ENCODE assay signal across 12 cellular contexts in genomic region chrX:102546818-102547493, GRCh38. TPM values are rescaled to one million over a fixed set of nuclear protein-coding genes. Genes with fewer than 3 reads are reported as not detected.
DNase-seq lines count a peak whose midpoint lies in the region; ATAC-seq, FAIRE-seq and TF ChIP-seq lines count a peak whose summit lies in the region.
"Had no signal": no experiment of that assay in that cellular context is flagged by ENCODE, and none has a peak within 500 bp of the region (broad histone marks: within the 10 kb centered on the region; RNA-seq: fewer than 3 reads in every experiment).

No MANE protein-coding gene starts in this region.

- no peaks in the 10 kb centered on the region for H3K27me3 ChIP-seq in thymus (ENCODE audit: control insufficient read depth, insufficient read depth)

- H3K4me1 ChIP-seq in thymus (ENCODE audit: control insufficient read depth, insufficient read depth, low read length) = no peaks in the 10 kb centered on the region
- H3K4me1 ChIP-seq: adrenal gland, Caco-2 had no signal

- TF ChIP-seq POLR2A in GM12892 (IDR thresholded peaks at IDR 0.05; ENCODE audit: low read depth, low read length) = no peak

- no peaks in the 10 kb centered on the region for H3K36me3 ChIP-seq in thymus (ENCODE audit: control insufficient read depth, insufficient read depth)
- H3K36me3 ChIP-seq: adrenal gland had no signal

- no peak for FAIRE-seq in GM12892 (lab: Jason Lieb, UNC)

- ATAC-seq in HG02840 (IDR thresholded peaks at IDR 0.05; ENCODE audit: low FRiP score, unreplicated experiment) = no peak

- H3K9me3 Mint-ChIP-seq in glutamatergic neuron (ENCODE audit: unreplicated experiment) = no peaks in the 10 kb centered on the region

- DNase-seq in activated naive CD4-positive, alpha-beta T cell treated with Interleukin-2 at 50 U/mL for 16 hours = peak; percentile 5
- no peak for DNase-seq in activated naive CD4-positive, alpha-beta T cell (lab: John Stamatoyannopoulos, UW)
- DNase-seq in SK-N-DZ (ENCODE audit: low spot score) = peak; percentile 32
- DNase-seq in fibroblast of villous mesenchyme (ENCODE audit: low read depth) = no peak
- DNase-seq in glutamatergic neuron = no peak
- no peak for DNase-seq in GM12892 (ENCODE audit: insufficient read length)
- DNase-seq: adrenal gland, Caco-2, PC-9 had no signal

- no peak overlapping the region for H3K4me3 Mint-ChIP-seq in glutamatergic neuron (ENCODE audit: unreplicated experiment)

- WGBS in thymus = 14% methylated on average over 35 of the region's 35 CpGs

- no peaks in the 10 kb centered on the region for H3K9me3 ChIP-seq in thymus (ENCODE audit: control insufficient read depth)
- H3K9me3 ChIP-seq: adrenal gland, Caco-2 had no signal

- TF ChIP-seq CTCF in fibroblast of villous mesenchyme (IDR thresholded peaks at IDR 0.05; ENCODE audit: insufficient read depth, low read depth, low read length) = no peak
- TF ChIP-seq CTCF in glutamatergic neuron (IDR thresholded peaks at IDR 0.05; ENCODE audit: partially characterized antibody, unreplicated experiment) = no peak

- peaks cover 1% of the 10 kb centered on the region for H3K27me3 Mint-ChIP-seq in glutamatergic neuron (ENCODE audit: unreplicated experiment)

- H3K27ac Mint-ChIP-seq in glutamatergic neuron (ENCODE audit: unreplicated experiment) = no peak overlapping the region

- no peaks in the 10 kb centered on the region for H3K4me1 Mint-ChIP-seq in glutamatergic neuron (ENCODE audit: low read depth, unreplicated experiment)

- H3K36me3 Mint-ChIP-seq in glutamatergic neuron (ENCODE audit: unreplicated experiment) = no peaks in the 10 kb centered on the region

- H3K4me3 ChIP-seq in fibroblast of villous mesenchyme (ENCODE audit: low read depth, low read length) = peak overlapping the region; percentile 26
- peak overlapping the region; percentile 50 for H3K4me3 ChIP-seq in thymus (ENCODE audit: low read length)
- H3K4me3 ChIP-seq: adrenal gland, lung, PC-9 had no signal

- no peak overlapping the region for H3K27ac ChIP-seq in thymus (ENCODE audit: low read depth)
- H3K27ac ChIP-seq: adrenal gland, PC-9 had no signal

RNA-seq across cellular contexts. Expression of gene TMSB15A, which starts 30.4 kb away (rescaled TPM):
- polyA plus RNA-seq in SK-N-DZ (2014; cell fraction: cytosol; rRNA removed) = 524 and 566 TPM in 2 replicates
- 318 and 417 TPM in 2 replicates for polyA plus RNA-seq in SK-N-DZ (2014; cell fraction: nucleus; rRNA removed)
- total RNA-seq in fibroblast of villous mesenchyme (1.7 and 3.9 TPM in 2 replicates), glutamatergic neuron (ENCODE audit: unreplicated experiment) (213 TPM)
- 1.3 TPM for polyA plus RNA-seq in thymus
- polyA plus RNA-seq in GM12892 (2012; ENCODE audit: missing spikeins) = not detected
- total RNA-seq: Caco-2, PC-9 had no signal

RNA-seq across cellular contexts. Expression of gene ARMCX5, which starts 52.4 kb away (rescaled TPM):
- 19.2 and 21.4 TPM in 2 replicates for polyA plus RNA-seq in SK-N-DZ (2014; cell fraction: cytosol; rRNA removed)
- polyA plus RNA-seq in SK-N-DZ (2014; cell fraction: nucleus; rRNA removed) = 12.8 and 14.3 TPM in 2 replicates
- total RNA-seq in fibroblast of villous mesenchyme = 15.5 and 18.0 TPM in 2 replicates
- polyA plus RNA-seq in thymus = 12.2 TPM
- total RNA-seq in glutamatergic neuron (ENCODE audit: unreplicated experiment) = 16.2 TPM
- polyA plus RNA-seq in GM12892 (2012; ENCODE audit: missing spikeins) = 10.2 TPM

Comparison
In these comparisons a context has a peak if more than half of its experiments do, and no peak if none do; other contexts are left out.
1. DNase-seq: peak in activated naive CD4-positive, alpha-beta T cell treated with Interleukin-2 at 50 U/mL for 16 hours (single experiment) and SK-N-DZ (single experiment); none in activated naive CD4-positive, alpha-beta T cell (0 of 4), fibroblast of villous mesenchyme (single experiment), glutamatergic neuron (single experiment) and GM12892 (single experiment).
2. RNA of gene TMSB15A, which starts 30.4 kb away (total RNA-seq): 213 TPM in glutamatergic neuron (single experiment); 1.7 to 3.9 TPM in fibroblast of villous mesenchyme; every median in the first group is over 10 times any median in the second.